In genomic region chr10:71978476-71978875, GRCh38 we compare ENCODE assay signal across 1 cellular context.
TF ChIP-seq lines count a peak whose summit lies in the region.

No MANE protein-coding gene starts in this region.

TF ChIP-seq in H1, 55 proteins besides CTCF, POLR2A, EP300 and RAD21:
- TF ChIP-seq HDAC6 (IDR thresholded peaks at IDR 0.05; ENCODE audit: low read depth, low read length): no peak
- TF ChIP-seq E2F6 (IDR thresholded peaks at IDR 0.05): no peak
- no peak for TF ChIP-seq SRF (IDR thresholded peaks at IDR 0.05; ENCODE audit: low read depth, low read length)
- no peak for TF ChIP-seq CBX5 (IDR thresholded peaks at IDR 0.05; ENCODE audit: low read depth, low read length)
- no peak for TF ChIP-seq FOSL1 (IDR thresholded peaks at IDR 0.05; ENCODE audit: insufficient read depth, low read depth, low read length)
- TF ChIP-seq, protein P1, sequence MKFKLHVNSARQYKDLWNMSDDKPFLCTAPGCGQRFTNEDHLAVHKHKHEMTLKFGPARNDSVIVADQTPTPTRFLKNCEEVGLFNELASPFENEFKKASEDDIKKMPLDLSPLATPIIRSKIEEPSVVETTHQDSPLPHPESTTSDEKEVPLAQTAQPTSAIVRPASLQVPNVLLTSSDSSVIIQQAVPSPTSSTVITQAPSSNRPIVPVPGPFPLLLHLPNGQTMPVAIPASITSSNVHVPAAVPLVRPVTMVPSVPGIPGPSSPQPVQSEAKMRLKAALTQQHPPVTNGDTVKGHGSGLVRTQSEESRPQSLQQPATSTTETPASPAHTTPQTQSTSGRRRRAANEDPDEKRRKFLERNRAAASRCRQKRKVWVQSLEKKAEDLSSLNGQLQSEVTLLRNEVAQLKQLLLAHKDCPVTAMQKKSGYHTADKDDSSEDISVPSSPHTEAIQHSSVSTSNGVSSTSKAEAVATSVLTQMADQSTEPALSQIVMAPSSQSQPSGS (IDR thresholded peaks at IDR 0.05; ENCODE audit: low read length): no peak
- TF ChIP-seq MAFK (IDR thresholded peaks at IDR 0.05; ENCODE audit: low read depth, low read length): no peak
- TF ChIP-seq, protein P2, sequence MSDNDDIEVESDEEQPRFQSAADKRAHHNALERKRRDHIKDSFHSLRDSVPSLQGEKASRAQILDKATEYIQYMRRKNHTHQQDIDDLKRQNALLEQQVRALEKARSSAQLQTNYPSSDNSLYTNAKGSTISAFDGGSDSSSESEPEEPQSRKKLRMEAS (IDR thresholded peaks at IDR 0.05): no peak
- no peak for TF ChIP-seq CTBP2 (IDR thresholded peaks at IDR 0.05; ENCODE audit: borderline replicate concordance, insufficient read depth, insufficient read length, low read length)
- no peak for TF ChIP-seq BACH1 (IDR thresholded peaks at IDR 0.05; ENCODE audit: low read length)
- no peak for TF ChIP-seq JUND (IDR thresholded peaks at IDR 0.05; ENCODE audit: low read length)
- no peak for TF ChIP-seq RNF2 (IDR thresholded peaks at IDR 0.05; ENCODE audit: borderline replicate concordance, low read depth, low read length, missing control alignments, poor library complexity, severe bottlenecking)
- TF ChIP-seq GTF2F1 (IDR thresholded peaks at IDR 0.05; ENCODE audit: borderline replicate concordance, low read depth, low read length): no peak
- no peak for TF ChIP-seq KDM4A (IDR thresholded peaks at IDR 0.05; ENCODE audit: low read depth, low read length, severe bottlenecking)
- TF ChIP-seq NANOG (IDR thresholded peaks at IDR 0.05; ENCODE audit: insufficient read depth, low read depth, low read length, poor library complexity, severe bottlenecking): no peak
- no peak for TF ChIP-seq JUN (IDR thresholded peaks at IDR 0.05; ENCODE audit: low read depth, low read length)
- no peak for TF ChIP-seq TCF12 (IDR thresholded peaks at IDR 0.05; ENCODE audit: low read depth, low read length)
- no peak for TF ChIP-seq PHF8 (conservative IDR thresholded peaks at IDR 0.05; ENCODE audit: low read depth, low read length)
